ENCODE assay signal across 35 cellular contexts in genomic region chr5:159824188-159825153, GRCh38.
DNase-seq lines count a peak whose midpoint lies in the region; ATAC-seq, FAIRE-seq and TF ChIP-seq lines count a peak whose summit lies in the region.
"Had no signal": no experiment of that assay in that cellular context is flagged by ENCODE, and none has a peak within 500 bp of the region (broad histone marks: within the 10 kb centered on the region; RNA-seq: fewer than 3 reads in every experiment).

No MANE protein-coding gene starts in this region.

- no peak overlapping the region for H3K56ac ChIP-seq in IMR-90 (ENCODE audit: extremely low read depth, insufficient read depth, low read length)

- WGBS in IMR-90 (ENCODE audit: extremely low coverage in 2 of 2, insufficient read length in 1 of 2), 2 experiments: no CpG with 5 or more reads among the region's 6 CpGs
- 0% methylated on average over 6 of the region's 6 CpGs for WGBS in K562 (ENCODE audit: insufficient coverage, low coverage, missing lambda C conversion rate)

- H4K8ac ChIP-seq in IMR-90 (ENCODE audit: low read depth in 2 of 2, low read length in 2 of 2): no peak overlapping the region

- H2BK5ac ChIP-seq in IMR-90 (ENCODE audit: low read depth, low read length, poor library complexity, severe bottlenecking): no peak overlapping the region

- no peak for FAIRE-seq in K562 (lab: Jason Lieb, UNC)
- FAIRE-seq: frontal cortex, TTC549 had no signal

- peaks cover 17% of the 10 kb centered on the region for H3K4me1 Mint-ChIP-seq in neural progenitor cell
- H3K4me1 Mint-ChIP-seq: central memory CD8-positive, alpha-beta T cell; naive thymus-derived CD8-positive, alpha-beta T cell; T-helper 17 cell had no signal

- H3K4me3 Mint-ChIP-seq in neural progenitor cell: no peak overlapping the region
- H3K4me3 Mint-ChIP-seq: activated CD8-positive, alpha-beta memory T cell treated with anti-CD3 and anti-CD28 coated beads, Interleukin-2, amount 10 ng/mL, durations not matched to agents 7 days and 5 days; activated T-cell treated with anti-CD3 and anti-CD28 coated beads, Interleukin-2, amount 50 U/mL, for 4 hours; central memory CD8-positive, alpha-beta T cell; endodermal cell; IgD-negative memory B cell; naive thymus-derived CD8-positive, alpha-beta T cell; stimulated activated naive B cell treated with anti-CD40 and anti-IgM and Interleukin-4, amounts not matched to agents 10 μg/mL and 1 μg/mL and 100 μg/mL, for 72 hours; T-helper 17 cell had no signal

- no peak overlapping the region for H3K14ac ChIP-seq in IMR-90 (replicated peaks; ENCODE audit: low read depth, low read length)

- H2AFZ ChIP-seq in IMR-90 (replicated peaks; ENCODE audit: low read length, poor library complexity) (peak overlapping the region; percentile 48), K562 (ENCODE audit: low read depth, low read length) (no peak overlapping the region), neural progenitor cell (replicated peaks) (peak overlapping the region; percentile 28)

- H3K27ac ChIP-seq in IMR-90 (ENCODE audit: insufficient read depth, low read length): no peak overlapping the region
- no peak overlapping the region for H3K27ac ChIP-seq in K562 (ENCODE audit: extremely low read depth, low read depth, low read length)
- H3K27ac ChIP-seq in neural progenitor cell: no peak overlapping the region
- H3K27ac ChIP-seq: ascending aorta, BLaER1, esophagus squamous epithelium, lower lobe of right lung, prostate gland, SK-N-MC, skin epidermis, suprapubic skin had no signal

- H3K9me3 Mint-ChIP-seq in neural progenitor cell: no peaks in the 10 kb centered on the region
- H3K9me3 Mint-ChIP-seq: activated T-cell treated with anti-CD3 and anti-CD28 coated beads, Interleukin-2, amount 50 U/mL, for 4 hours; central memory CD8-positive, alpha-beta T cell; endodermal cell; IgD-negative memory B cell; naive thymus-derived CD8-positive, alpha-beta T cell; stimulated activated naive B cell treated with anti-CD40 and anti-IgM and Interleukin-4, amounts not matched to agents 10 μg/mL and 1 μg/mL and 100 μg/mL, for 72 hours had no signal

- H4K91ac ChIP-seq in IMR-90 (ENCODE audit: insufficient read depth, low read depth, low read length): no peak overlapping the region

- H3K36me3 ChIP-seq in IMR-90 (ENCODE audit: control insufficient read depth, insufficient read depth, low read length): no peaks in the 10 kb centered on the region
- no peaks in the 10 kb centered on the region for H3K36me3 ChIP-seq in K562 (ENCODE audit: control insufficient read depth, insufficient read depth, low read length)
- H3K36me3 ChIP-seq in neural progenitor cell: no peaks in the 10 kb centered on the region
- H3K36me3 ChIP-seq in HAP-1 (replicated peaks): no peaks in the 10 kb centered on the region
- H3K36me3 ChIP-seq: ascending aorta, BLaER1, esophagus squamous epithelium, lower lobe of right lung, prostate gland, suprapubic skin, upper lobe of left lung had no signal

- no peak overlapping the region for H3K23ac ChIP-seq in IMR-90 (ENCODE audit: low read depth, low read length)

- ATAC-seq in IMR-90 (ENCODE audit: low read depth) (no peak), K562 (no peak), GM18502 (IDR thresholded peaks at IDR 0.05; ENCODE audit: poor library complexity, unreplicated experiment) (no peak)
- ATAC-seq: activated CD8-positive, alpha-beta memory T cell treated with anti-CD3 and anti-CD28 coated beads, Interleukin-2, amount 10 ng/mL, durations not matched to agents 7 days and 5 days; activated T-cell treated with anti-CD3 and anti-CD28 coated beads, Interleukin-2, amount 50 U/mL, for 4 hours; naive thymus-derived CD8-positive, alpha-beta T cell; stimulated activated naive B cell treated with anti-CD40 and anti-IgM and Interleukin-4, amounts not matched to agents 10 μg/mL and 1 μg/mL and 100 μg/mL, for 72 hours; T-helper 17 cell had no signal

- 0 out of 2 replicates have a peak, but pooled peaks cover 2% of the 10 kb centered on the region for H3K27me3 ChIP-seq in IMR-90 (ENCODE audit: control insufficient read depth, insufficient read depth, low read length)
- peaks cover 0 to 8% of the 10 kb centered on the region in 2 experiments; a peak in 3 of 5 replicates for H3K27me3 ChIP-seq in K562 (ENCODE audit: control insufficient read depth in 2 of 2, insufficient read depth in 2 of 2, low read length in 2 of 2)
- no peaks in the 10 kb centered on the region for H3K27me3 ChIP-seq in neural progenitor cell
- H3K27me3 ChIP-seq in HAP-1 (ENCODE audit: low read depth): peaks cover 8% of the 10 kb centered on the region
- H3K27me3 ChIP-seq: ascending aorta, BLaER1, esophagus squamous epithelium, upper lobe of left lung had no signal

- no peak overlapping the region for H4K5ac ChIP-seq in IMR-90 (ENCODE audit: low read depth, low read length)

- no peak overlapping the region for H2AK9ac ChIP-seq in IMR-90 (replicated peaks; ENCODE audit: low read depth, low read length, poor library complexity)

- TF ChIP-seq POLR2A in IMR-90 (IDR thresholded peaks at IDR 0.05; ENCODE audit: low read depth, low read length): no peak
- no peak for TF ChIP-seq POLR2A in K562 (conservative IDR thresholded peaks at IDR 0.05)

- no peak overlapping the region for H2BK20ac ChIP-seq in IMR-90 (ENCODE audit: low read depth, low read length)

- H3K4me1 ChIP-seq in IMR-90 (ENCODE audit: control insufficient read depth, insufficient read depth, low read length) (peaks cover 12% of the 10 kb centered on the region), K562 (replicated peaks in 1 of 2; ENCODE audit: control insufficient read depth in 2 of 2, insufficient read depth in 2 of 2, low read length in 2 of 2) (no peaks in the 10 kb centered on the region), neural progenitor cell (no peaks in the 10 kb centered on the region), HAP-1 (no peaks in the 10 kb centered on the region)
- H3K4me1 ChIP-seq: BLaER1, prostate gland had no signal

- H4K20me1 ChIP-seq in IMR-90 (ENCODE audit: insufficient read depth, low read length) (no peaks in the 10 kb centered on the region), K562 (replicated peaks; ENCODE audit: control insufficient read depth, insufficient read depth, low read length) (no peaks in the 10 kb centered on the region), neural progenitor cell (ENCODE audit: low read depth) (no peaks in the 10 kb centered on the region)
- H4K20me1 ChIP-seq: BLaER1 had no signal

- no peak overlapping the region for H2BK120ac ChIP-seq in IMR-90 (ENCODE audit: low read depth, low read length)

- dilution Hi-C loops in IMR-90 (cut with HindIII; ENCODE audit: low sequenced_read_pairs, unreplicated experiment): no loop called here

- no peaks in the 10 kb centered on the region for H3K79me2 ChIP-seq in K562 (ENCODE audit: control insufficient read depth, insufficient read depth, low read length)
- H3K79me2 ChIP-seq in neural progenitor cell (ENCODE audit: low read depth): no peaks in the 10 kb centered on the region

- TF ChIP-seq RAD21 in IMR-90 (IDR thresholded peaks at IDR 0.05; ENCODE audit: low read length) (no peak), K562 (CRISPR knock-in tag; conservative IDR thresholded peaks at IDR 0.05 in 1 of 2, IDR thresholded peaks at IDR 0.05 in 1 of 2) (no peak)

- H3K4me2 ChIP-seq in IMR-90 (ENCODE audit: low read depth, low read length) (0 out of 2 replicates have a peak overlapping the region, but pooled peaks have one; percentile 30), K562 (ENCODE audit: insufficient read depth, low read length) (no peak overlapping the region), neural progenitor cell (no peak overlapping the region)
- H3K4me2 ChIP-seq: BLaER1 had no signal

- in situ Hi-C loops in IMR-90 (cut with MboI; ENCODE audit: low sequenced_read_pairs): no loop called here
- in situ Hi-C loops in K562 (cut with MboI): no loop called here
- in situ Hi-C loops in HAP-1 (cut with MboI; ENCODE audit: low sequenced_read_pairs): no loop called here

- H3K4me3 ChIP-seq in IMR-90 (ENCODE audit: insufficient read depth, low read depth, low read length): no peak overlapping the region
- H3K4me3 ChIP-seq in K562: no peak overlapping the region
- no peak overlapping the region for H3K4me3 ChIP-seq in neural progenitor cell
- no peak overlapping the region for H3K4me3 ChIP-seq in HAP-1
- H3K4me3 ChIP-seq: ascending aorta, BLaER1, esophagus squamous epithelium, lower lobe of right lung, prostate gland, SK-N-MC, skin epidermis, suprapubic skin, upper lobe of left lung had no signal

- POLR2A ChIA-PET in IMR-90 (lab: Charles Lee; ENCODE audit: unreplicated experiment) (no interaction called here), K562 (lab: Yijun Ruan, JAX) (interaction anchor here (0.7 kb wide), 1 partner anchor 10 kb away, joined by 3 read pairs; no protein-coding TSS in a partner anchor)

- intact Hi-C loops in IMR-90 (cut with micrococcal nuclease) (no loop called here), K562 (cut with micrococcal nuclease) (no loop called here)

- no peaks in the 10 kb centered on the region for H3K79me1 ChIP-seq in IMR-90 (ENCODE audit: low read depth in 1 of 2, low read length in 2 of 2)

- H3K27ac Mint-ChIP-seq in neural progenitor cell: peak overlapping the region; percentile 18
- H3K27ac Mint-ChIP-seq: activated CD8-positive, alpha-beta memory T cell treated with anti-CD3 and anti-CD28 coated beads, Interleukin-2, amount 10 ng/mL, durations not matched to agents 7 days and 5 days; endodermal cell; IgD-negative memory B cell; naive thymus-derived CD8-positive, alpha-beta T cell; stimulated activated naive B cell treated with anti-CD40 and anti-IgM and Interleukin-4, amounts not matched to agents 10 μg/mL and 1 μg/mL and 100 μg/mL, for 72 hours; T-helper 17 cell had no signal

- H2BK15ac ChIP-seq in IMR-90 (ENCODE audit: low read depth, low read length): no peak overlapping the region

- CTCF ChIA-PET in IMR-90 (lab: Yijun Ruan, JAX) (no interaction called here), K562 (lab: Yijun Ruan, JAX; ENCODE audit: low intra/inter-chr PET ratio) (no interaction called here)

- H3K9ac ChIP-seq in IMR-90 (ENCODE audit: low read depth, low read length) (no peak overlapping the region), K562 (ENCODE audit: insufficient read depth in 1 of 2, low read depth in 2 of 2, low read length in 2 of 2) (no peak overlapping the region), neural progenitor cell (no peak overlapping the region)
- H3K9ac ChIP-seq: BLaER1 had no signal

- BruUV-seq in IMR-90 (replicated peaks; lab: Mats Ljungman, UMichigan) (no TSS peak), K562 (replicated peaks; lab: Mats Ljungman, UMichigan) (no TSS peak)

- H3K36me3 Mint-ChIP-seq in neural progenitor cell: no peaks in the 10 kb centered on the region
- H3K36me3 Mint-ChIP-seq: activated CD8-positive, alpha-beta memory T cell treated with anti-CD3 and anti-CD28 coated beads, Interleukin-2, amount 10 ng/mL, durations not matched to agents 7 days and 5 days; IgD-negative memory B cell; naive thymus-derived CD8-positive, alpha-beta T cell; stimulated activated naive B cell treated with anti-CD40 and anti-IgM and Interleukin-4, amounts not matched to agents 10 μg/mL and 1 μg/mL and 100 μg/mL, for 72 hours had no signal

- no peak for TF ChIP-seq CTCF in IMR-90 (conservative IDR thresholded peaks at IDR 0.05; ENCODE audit: low read depth, low read length)
- TF ChIP-seq CTCF in K562 (IDR thresholded peaks at IDR 0.05 in 2 of 3, conservative IDR thresholded peaks at IDR 0.05 in 1 of 3; ENCODE audit: insufficient read depth in 2 of 3, low read depth in 1 of 3, low read length in 3 of 3): no peak
- TF ChIP-seq CTCF in neural progenitor cell (IDR thresholded peaks at IDR 0.05): no peak

- no peak overlapping the region for H3K18ac ChIP-seq in IMR-90 (ENCODE audit: low read depth, low read length)

- H3K4ac ChIP-seq in IMR-90 (ENCODE audit: low read depth, low read length): no peak overlapping the region

- no peaks in the 10 kb centered on the region for H3K27me3 Mint-ChIP-seq in neural progenitor cell (ENCODE audit: insufficient read depth, low read depth)
- H3K27me3 Mint-ChIP-seq: IgD-negative memory B cell had no signal

- H3F3A ChIP-seq in neural progenitor cell (ENCODE audit: low read depth): no peaks in the 10 kb centered on the region

- H3K9me1 ChIP-seq in IMR-90 (ENCODE audit: insufficient read depth, low read length) (peaks cover 14% of the 10 kb centered on the region), K562 (ENCODE audit: control insufficient read depth, insufficient read depth, low read length) (no peaks in the 10 kb centered on the region)

- H2AK5ac ChIP-seq in IMR-90 (ENCODE audit: low read depth, low read length): no peak overlapping the region

- TF ChIP-seq EP300 in K562 (IDR thresholded peaks at IDR 0.05; ENCODE audit: low read length): no peak

- H3K9me3 ChIP-seq in IMR-90 (ENCODE audit: control insufficient read depth, insufficient read depth, low read length) (no peaks in the 10 kb centered on the region), K562 (replicated peaks; ENCODE audit: control insufficient read depth, insufficient read depth, low read depth, low read length) (no peaks in the 10 kb centered on the region), neural progenitor cell (ENCODE audit: low read depth) (no peaks in the 10 kb centered on the region), HAP-1 (no peaks in the 10 kb centered on the region)
- H3K9me3 ChIP-seq: ascending aorta, BLaER1, esophagus squamous epithelium, lower lobe of right lung, prostate gland, suprapubic skin, upper lobe of left lung had no signal

- DNase-seq in ELR (ENCODE audit: low read depth) (peak; percentile 53), IMR-90 (no peak), K562 (ENCODE audit: extremely low read depth in 1 of 4, low spot score in 3 of 4) (no peak), neural progenitor cell (ENCODE audit: low spot score) (no peak), HAP-1 (ENCODE audit: low spot score in 2 of 2) (no peak), GF-D8 (lab: John Stamatoyannopoulos, UW) (no peak), Kasumi-1 (lab: John Stamatoyannopoulos, UW) (no peak)
- DNase-seq: activated CD4-positive, CD25-positive, alpha-beta regulatory T cell; activated CD8-positive, alpha-beta memory T cell treated with anti-CD3 and anti-CD28 coated beads, Interleukin-2, amount 10 ng/mL, durations not matched to agents 7 days and 5 days; activated T-cell treated with anti-CD3 and anti-CD28 coated beads, Interleukin-2, amount 50 U/mL, for 4 hours; dermis blood vessel endothelial cell; DMS 273 treated with DMSO at 0.1 percent for 48 hours; endodermal cell; esophagus squamous epithelium; lower lobe of right lung; naive thymus-derived CD8-positive, alpha-beta T cell; NCI-H1092 treated with DMSO at 0.1 percent for 48 hours; NCI-H1694 treated with DMSO at 0.1 percent for 48 hours; NCI-H2171; NCI-H510A; nucleus accumbens; stimulated activated naive B cell treated with anti-CD40 and anti-IgM and Interleukin-4, amounts not matched to agents 10 μg/mL and 1 μg/mL and 100 μg/mL, for 72 hours; T-helper 17 cell; upper lobe of left lung had no signal
